2 cellular contexts compared by ENCODE assay signal in the genomic region with DNA sequence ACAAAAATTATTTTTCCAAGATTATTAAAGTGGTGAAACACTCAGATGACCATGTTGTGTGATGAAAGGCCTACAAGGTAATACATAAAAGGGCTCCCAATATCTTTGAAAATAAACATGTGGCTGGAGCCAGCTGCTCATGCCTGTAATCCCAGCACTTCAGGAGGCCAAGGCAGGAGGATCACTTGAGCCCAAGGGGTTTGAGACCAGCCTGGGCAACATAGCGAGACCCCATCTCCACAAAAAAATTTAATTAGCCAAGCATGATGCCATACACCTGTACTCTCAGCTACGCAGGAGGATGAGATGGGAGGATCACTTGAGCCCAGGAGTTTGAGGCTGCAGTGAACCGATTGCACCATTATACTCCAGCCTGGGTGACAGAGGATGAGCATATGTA.
A peak's percentile ranks its signal among the peaks of the same experiment; 100 is the strongest.
TF ChIP-seq lines count a peak whose summit lies in the region.

No MANE protein-coding gene starts in this region.

TF ChIP-seq in HEK293, 187 proteins besides CTCF, POLR2A, EP300 and RAD21:
- TF ChIP-seq, protein P1, sequence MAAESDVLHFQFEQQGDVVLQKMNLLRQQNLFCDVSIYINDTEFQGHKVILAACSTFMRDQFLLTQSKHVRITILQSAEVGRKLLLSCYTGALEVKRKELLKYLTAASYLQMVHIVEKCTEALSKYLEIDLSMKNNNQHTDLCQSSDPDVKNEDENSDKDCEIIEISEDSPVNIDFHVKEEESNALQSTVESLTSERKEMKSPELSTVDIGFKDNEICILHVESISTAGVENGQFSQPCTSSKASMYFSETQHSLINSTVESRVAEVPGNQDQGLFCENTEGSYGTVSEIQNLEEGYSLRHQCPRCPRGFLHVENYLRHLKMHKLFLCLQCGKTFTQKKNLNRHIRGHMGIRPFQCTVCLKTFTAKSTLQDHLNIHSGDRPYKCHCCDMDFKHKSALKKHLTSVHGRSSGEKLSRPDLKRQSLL (tag by site-specific recombination; IDR thresholded peaks at IDR 0.05): no peak
- TF ChIP-seq ZNF121 (tag by site-specific recombination; IDR thresholded peaks at IDR 0.05): peak; percentile 77; the same call in 1 of the 2 replicates
TF ChIP-seq in HEK293: peak in this region for 1.

TF ChIP-seq in H1, 55 proteins besides CTCF, POLR2A, EP300 and RAD21:
- no peak for TF ChIP-seq EZH2 (IDR thresholded peaks at IDR 0.05; ENCODE audit: low read depth, low read length, severe bottlenecking)
- TF ChIP-seq, protein P2, sequence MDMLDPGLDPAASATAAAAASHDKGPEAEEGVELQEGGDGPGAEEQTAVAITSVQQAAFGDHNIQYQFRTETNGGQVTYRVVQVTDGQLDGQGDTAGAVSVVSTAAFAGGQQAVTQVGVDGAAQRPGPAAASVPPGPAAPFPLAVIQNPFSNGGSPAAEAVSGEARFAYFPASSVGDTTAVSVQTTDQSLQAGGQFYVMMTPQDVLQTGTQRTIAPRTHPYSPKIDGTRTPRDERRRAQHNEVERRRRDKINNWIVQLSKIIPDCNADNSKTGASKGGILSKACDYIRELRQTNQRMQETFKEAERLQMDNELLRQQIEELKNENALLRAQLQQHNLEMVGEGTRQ (IDR thresholded peaks at IDR 0.05; ENCODE audit: low read length): no peak
- 0 out of 2 replicates have a peak, but pooled peaks have one; percentile 12 for TF ChIP-seq POLR2AphosphoS5 (IDR thresholded peaks at IDR 0.05; ENCODE audit: low read depth, low read length)
- TF ChIP-seq CHD1 (IDR thresholded peaks at IDR 0.05; ENCODE audit: low read depth, low read length): no peak
- no peak for TF ChIP-seq SUZ12 (IDR thresholded peaks at IDR 0.05; ENCODE audit: low read length)
- TF ChIP-seq RBBP5 (IDR thresholded peaks at IDR 0.05; ENCODE audit: borderline replicate concordance, low read depth, low read length): no peak
- no peak for TF ChIP-seq BACH1 (IDR thresholded peaks at IDR 0.05; ENCODE audit: low read length)
